Comparison of ENCODE assay signal across 8 cellular contexts in genomic region chrX:52995135-52995973, GRCh38. TPM values are rescaled to one million over a fixed set of nuclear protein-coding genes. Genes with fewer than 3 reads are reported as not detected.
A peak's percentile ranks its signal among the peaks of the same experiment; 100 is the strongest.
DNase-seq lines count a peak whose midpoint lies in the region; ATAC-seq and TF ChIP-seq lines count a peak whose summit lies in the region.

No MANE protein-coding gene starts in this region.

- DNase-seq in Ammon's horn (ENCODE audit: low spot score) (peak; percentile 96), NCI-H460 (ENCODE audit: extremely low read depth, low read depth) (peak; percentile 96), choroid plexus epithelial cell (ENCODE audit: low read depth) (peak; percentile 97), kidney glomerular epithelial cell (lab: John Stamatoyannopoulos, UW) (peak; percentile 81)
- peak; percentile 77 to 79 for DNase-seq in activated CD4-positive, alpha-beta T cell treated with anti-CD3 and anti-CD28 coated beads for 24 hours (ENCODE audit: low read depth in 2 of 2)
- DNase-seq in stimulated activated CD4-positive, alpha-beta T cell treated with anti-CD3 and anti-CD28 coated beads, Interleukin-1b, Interleukin-23, amount 100 ng/mL, for 1 hour (ENCODE audit: low read depth in 2 of 2): peak; percentile 71 to 80

- TF ChIP-seq POLR2A in GM19099 (IDR thresholded peaks at IDR 0.05; ENCODE audit: extremely low read depth, insufficient read length, low read depth): peak; percentile 56

- H3K4me3 ChIP-seq in choroid plexus epithelial cell (ENCODE audit: low read depth, low read length): peak overlapping the region; percentile 74

- peak; percentile 74 for TF ChIP-seq CTCF in choroid plexus epithelial cell (conservative IDR thresholded peaks at IDR 0.05; ENCODE audit: low read depth, low read length)

- peak; percentile 98 for ATAC-seq in HG03432 (IDR thresholded peaks at IDR 0.05; ENCODE audit: unreplicated experiment)

RNA-seq across cellular contexts. Expression of gene FAM156A, which starts 37.0 kb away (rescaled TPM):
- total RNA-seq in NCI-H460 (2014; rRNA removed; shearing (Covaris generic)): 27.2 and 40.6 TPM in 2 replicates
- polyA plus RNA-seq in NCI-H460 (2014; cell fraction: nucleus; rRNA removed): 181 and 197 TPM in 2 replicates

RNA-seq across cellular contexts. Expression of gene GPR173, which starts 53.2 kb away (rescaled TPM):
- 0.46 and 1.2 TPM in 2 replicates for total RNA-seq in NCI-H460 (2014; rRNA removed; shearing (Covaris generic))
- polyA plus RNA-seq in NCI-H460 (2014; cell fraction: nucleus; rRNA removed): 0.21 and 0.27 TPM in 2 replicates

Comparison
In these comparisons a context has a peak if more than half of its experiments do, and no peak if none do; other contexts are left out.
1. Peak in every context shown above with its lines: DNase-seq, ATAC-seq and H3K4me3 ChIP-seq.